In the genomic region with DNA sequence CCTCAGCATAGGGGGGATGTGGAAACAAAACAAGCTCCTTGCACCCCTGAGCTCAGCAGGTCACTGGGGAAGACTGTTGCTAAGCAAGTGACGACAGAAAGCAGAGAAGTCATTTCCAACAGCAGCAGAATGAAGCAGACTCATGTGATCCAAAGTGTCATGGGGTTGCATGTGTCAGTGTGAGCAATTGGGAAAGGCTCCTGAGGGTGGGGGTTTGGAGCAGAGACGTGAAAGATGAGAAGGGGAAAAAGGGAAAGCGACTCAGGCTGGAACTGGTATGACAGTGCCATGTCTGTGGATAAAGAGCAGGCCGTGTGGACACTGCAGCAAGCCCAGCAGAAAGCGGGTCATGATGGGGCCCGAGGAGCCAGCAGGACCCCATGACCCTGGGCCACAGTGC, we compare ENCODE assay signal across 13 cellular contexts.
DNase-seq lines count a peak whose midpoint lies in the region; ATAC-seq and TF ChIP-seq lines count a peak whose summit lies in the region.
"Had no signal": no experiment of that assay in that cellular context is flagged by ENCODE, and none has a peak within 500 bp of the region (broad histone marks: within the 10 kb centered on the region; RNA-seq: fewer than 3 reads in every experiment).

No MANE protein-coding gene starts in this region.

- H3K27ac ChIP-seq in gastroesophageal sphincter (no peak overlapping the region), WERI-Rb-1 (no peak overlapping the region)
- H3K27ac ChIP-seq: ascending aorta had no signal

- no peaks in the 10 kb centered on the region for H3K36me3 ChIP-seq in gastroesophageal sphincter
- H3K36me3 ChIP-seq in WERI-Rb-1: no peaks in the 10 kb centered on the region
- H3K36me3 ChIP-seq: ascending aorta had no signal

- 49 to 64% methylated on average over 6 of the region's 6 CpGs for WGBS in gastroesophageal sphincter (ENCODE audit: low coverage in 1 of 2), 2 donors

- H3K4me1 ChIP-seq in gastroesophageal sphincter: peaks cover 0 to 9% (median 0%) of the 10 kb centered on the region in 3 donors
- H3K4me1 ChIP-seq: ascending aorta had no signal

- TF ChIP-seq CTCF in gastroesophageal sphincter (IDR thresholded peaks at IDR 0.05) (no peak), WERI-Rb-1 (IDR thresholded peaks at IDR 0.05; ENCODE audit: low read depth, low read length) (no peak)

- H3K27me3 ChIP-seq in gastroesophageal sphincter (peaks cover 6% of the 10 kb centered on the region), WERI-Rb-1 (ENCODE audit: insufficient read depth, low read depth, severe bottlenecking) (no peaks in the 10 kb centered on the region)
- H3K27me3 ChIP-seq: ascending aorta had no signal

- TF ChIP-seq POLR2A in gastroesophageal sphincter (IDR thresholded peaks at IDR 0.05): no peak

- no peak overlapping the region for H3K4me3 ChIP-seq in gastroesophageal sphincter
- H3K4me3 ChIP-seq in WERI-Rb-1 (ENCODE audit: low read depth, low read length): no peak overlapping the region
- H3K4me3 ChIP-seq: ascending aorta had no signal

- no peak for TF ChIP-seq EP300 in gastroesophageal sphincter (IDR thresholded peaks at IDR 0.05)

- in situ Hi-C loops in G401 (cut with HindIII; ENCODE audit: low sequenced_read_pairs): no loop called here

- peak; percentile 51 for ATAC-seq in gastroesophageal sphincter
- no peak for ATAC-seq in HG02885 (IDR thresholded peaks at IDR 0.05; ENCODE audit: poor library complexity, unreplicated experiment)
- ATAC-seq in GM19023 (IDR thresholded peaks at IDR 0.05; ENCODE audit: unreplicated experiment): no peak
- ATAC-seq: stimulated activated naive CD8-positive, alpha-beta T cell treated with anti-CD3 and anti-CD28 coated beads, Interleukin-15, Interleukin-2, amounts not matched to agents 100 U/mL and 50 U/mL, for 24 hours had no signal

- H3K9me3 ChIP-seq in gastroesophageal sphincter: no peaks in the 10 kb centered on the region
- no peaks in the 10 kb centered on the region for H3K9me3 ChIP-seq in WERI-Rb-1 (ENCODE audit: severe bottlenecking)
- H3K9me3 ChIP-seq: ascending aorta, Caco-2 had no signal

- DNase-seq in ELR (ENCODE audit: low read depth): peak; percentile 26
- peak; percentile 35 for DNase-seq in RKO (ENCODE audit: low spot score)
- peak; percentile 6 for DNase-seq in renal cortical epithelial cell (ENCODE audit: low read depth)
- DNase-seq in G401 (ENCODE audit: low spot score): no peak
- DNase-seq in WERI-Rb-1: no peak
- DNase-seq: activated T-cell treated with anti-CD3 and anti-CD28 coated beads, Interleukin-2, amount 50 U/mL, for 1 hour; Caco-2; NCI-H345; stimulated activated naive CD8-positive, alpha-beta T cell treated with anti-CD3 and anti-CD28 coated beads, Interleukin-15, Interleukin-2, amounts not matched to agents 100 U/mL and 50 U/mL, for 24 hours had no signal

Comparison
In these comparisons a context has a peak if more than half of its experiments do, and no peak if none do; other contexts are left out.
1. DNase-seq: peak in ELR (single experiment), RKO (single experiment) and renal cortical epithelial cell (single experiment); none in G401 (single experiment) and WERI-Rb-1 (single experiment).